1 cellular context compared by ENCODE assay signal in genomic region chr10:45407542-45407941, GRCh38.
TF ChIP-seq lines count a peak whose summit lies in the region.

No MANE protein-coding gene starts in this region.

TF ChIP-seq in K562, 482 proteins besides CTCF, POLR2A, EP300 and RAD21 (continued from another document and continues in another):
- TF ChIP-seq GTF3C2 (IDR thresholded peaks at IDR 0.05; ENCODE audit: borderline replicate concordance, extremely low read depth, insufficient read length): no peak
- TF ChIP-seq ZNF584 (CRISPR knock-in tag; IDR thresholded peaks at IDR 0.05; ENCODE audit: low read depth): no peak
- TF ChIP-seq BMI1 (IDR thresholded peaks at IDR 0.05; ENCODE audit: low read length): no peak
- TF ChIP-seq TEAD4 (IDR thresholded peaks at IDR 0.05; ENCODE audit: low read length): peak; percentile 65
- no peak for TF ChIP-seq TEAD4 (CRISPR knock-in tag; IDR thresholded peaks at IDR 0.05; ENCODE audit: borderline replicate concordance)
- no peak for TF ChIP-seq SRF (CRISPR knock-in tag; IDR thresholded peaks at IDR 0.05)
- TF ChIP-seq ATF7 (IDR thresholded peaks at IDR 0.05): peak; percentile 37; the same call in 1 of the 2 replicates
- no peak for TF ChIP-seq ERF (CRISPR knock-in tag; IDR thresholded peaks at IDR 0.05)
- TF ChIP-seq RBM14 (IDR thresholded peaks at IDR 0.05; ENCODE audit: borderline replicate concordance, insufficient read depth, low read depth, low read length): no peak
- peak; percentile 11; the same call in 1 of the 2 replicates for TF ChIP-seq ADNP (tag; IDR thresholded peaks at IDR 0.05)
- no peak for TF ChIP-seq CLOCK (CRISPR knock-in tag; IDR thresholded peaks at IDR 0.05; ENCODE audit: borderline replicate concordance)
- no peak for TF ChIP-seq ZNF431 (CRISPR knock-in tag; IDR thresholded peaks at IDR 0.05)
- no peak for TF ChIP-seq USF1 (CRISPR knock-in tag; IDR thresholded peaks at IDR 0.05)
- no peak for TF ChIP-seq TBP (optimal IDR thresholded peaks at IDR 0.05; ENCODE audit: low read depth, low read length)
- no peak for TF ChIP-seq ZNF518B (CRISPR knock-in tag; IDR thresholded peaks at IDR 0.05)
- peak; percentile 41 for TF ChIP-seq CBFA2T2 (conservative IDR thresholded peaks at IDR 0.05)
- TF ChIP-seq SAFB2 (IDR thresholded peaks at IDR 0.05; ENCODE audit: borderline replicate concordance, low read depth, low read length, severe bottlenecking): no peak
- no peak for TF ChIP-seq GATAD2A (IDR thresholded peaks at IDR 0.05)
- no peak for TF ChIP-seq SAP30 (IDR thresholded peaks at IDR 0.05; ENCODE audit: borderline replicate concordance, insufficient read depth, low read depth, low read length, poor library complexity, severe bottlenecking)
- 0 out of 2 replicates have a peak, but pooled peaks have one; percentile 15 for TF ChIP-seq EP400 (IDR thresholded peaks at IDR 0.05)
- TF ChIP-seq GATAD2B (IDR thresholded peaks at IDR 0.05; ENCODE audit: borderline replicate concordance): peak; percentile 14; the same call in 1 of the 2 replicates
- peak; percentile 54 for TF ChIP-seq NFE2 (IDR thresholded peaks at IDR 0.05; ENCODE audit: low read depth)
- no peak for TF ChIP-seq DDX20 (tag; IDR thresholded peaks at IDR 0.05; ENCODE audit: low read depth)
- TF ChIP-seq XRCC5 (IDR thresholded peaks at IDR 0.05; ENCODE audit: low read depth, low read length): no peak
- no peak for TF ChIP-seq SIRT6 (IDR thresholded peaks at IDR 0.05; ENCODE audit: low read depth, low read length)
- no peak for TF ChIP-seq REST (CRISPR knock-in tag; IDR thresholded peaks at IDR 0.05; ENCODE audit: low read depth)
- no peak for TF ChIP-seq MNT (conservative IDR thresholded peaks at IDR 0.05)
- no peak for TF ChIP-seq ZFP36 (IDR thresholded peaks at IDR 0.05; ENCODE audit: low read depth, low read length, partially characterized antibody)
- TF ChIP-seq ARID1B (IDR thresholded peaks at IDR 0.05): peak; percentile 80
- no peak for TF ChIP-seq NFE2L1 (tag; IDR thresholded peaks at IDR 0.05; ENCODE audit: borderline replicate concordance, low read depth)
- no peak for TF ChIP-seq USF2 (CRISPR knock-in tag; IDR thresholded peaks at IDR 0.05)
- no peak for TF ChIP-seq RFX5 (IDR thresholded peaks at IDR 0.05; ENCODE audit: low read depth, low read length)
- TF ChIP-seq ZNF830 (CRISPR knock-in tag; IDR thresholded peaks at IDR 0.05): no peak
- TF ChIP-seq HDAC6 (IDR thresholded peaks at IDR 0.05; ENCODE audit: low read depth, low read length): no peak
- no peak for TF ChIP-seq ZNF512 (tag; IDR thresholded peaks at IDR 0.05)
- no peak for TF ChIP-seq ZNF699 (CRISPR knock-in tag; IDR thresholded peaks at IDR 0.05; ENCODE audit: insufficient replicate concordance)
- TF ChIP-seq SNIP1 (IDR thresholded peaks at IDR 0.05; ENCODE audit: low read depth): no peak
- no peak for TF ChIP-seq ETS1 (conservative IDR thresholded peaks at IDR 0.05; ENCODE audit: control insufficient read depth, low read depth, low read length)
- no peak for TF ChIP-seq CBX3 (IDR thresholded peaks at IDR 0.05; ENCODE audit: borderline replicate concordance in 1 of 2, low read length in 2 of 2)
- peak; percentile 50; the same call in 1 of the 2 replicates for TF ChIP-seq SMARCE1 (IDR thresholded peaks at IDR 0.05)
- TF ChIP-seq PCBP1 (IDR thresholded peaks at IDR 0.05; ENCODE audit: low read depth, low read length, poor library complexity, severe bottlenecking): no peak
- TF ChIP-seq SPI1 (IDR thresholded peaks at IDR 0.05; ENCODE audit: borderline replicate concordance, low read depth, low read length): no peak
- TF ChIP-seq ZNF316 (IDR thresholded peaks at IDR 0.05): peak; percentile 29; the same call in 1 of the 2 replicates
